Comparison of ENCODE assay signal across 12 cellular contexts in the genomic region with DNA sequence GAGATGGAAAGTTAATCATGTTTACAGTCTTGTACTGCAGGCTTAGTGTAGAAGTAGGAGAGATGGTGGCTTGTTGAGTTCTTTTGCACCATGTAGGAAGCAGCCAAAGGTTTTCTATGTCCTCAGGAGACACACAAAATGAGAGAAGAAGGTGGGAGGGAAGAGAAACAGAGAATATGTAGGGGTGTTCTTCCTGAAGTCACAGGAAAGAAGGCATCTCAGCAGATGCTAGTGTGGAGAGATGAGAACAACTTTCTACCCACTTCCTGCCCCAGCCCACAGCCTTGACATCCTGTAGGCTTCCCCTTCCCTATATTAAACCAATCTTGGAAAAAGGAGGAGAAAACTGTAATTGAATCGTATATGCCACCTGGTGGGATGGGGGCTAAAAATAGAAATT.
DNase-seq lines count a peak whose midpoint lies in the region; ATAC-seq and TF ChIP-seq lines count a peak whose summit lies in the region.
"Had no signal": no experiment of that assay in that cellular context is flagged by ENCODE, and none has a peak within 500 bp of the region (broad histone marks: within the 10 kb centered on the region; RNA-seq: fewer than 3 reads in every experiment).

No MANE protein-coding gene starts in this region.

- POLR2A ChIA-PET in activated CD8-positive, alpha-beta T cell treated with anti-CD3 and anti-CD28 coated beads for 36 hours (lab: Charles Lee) = no interaction called here

- no peaks in the 10 kb centered on the region for H3K27me3 ChIP-seq in psoas muscle (ENCODE audit: insufficient read depth in 3 of 3, low read length in 2 of 3)
- H3K27me3 ChIP-seq: Peyer's patch had no signal

- H3K27ac Mint-ChIP-seq in activated CD8-positive, alpha-beta T cell treated with anti-CD3 and anti-CD28 coated beads for 36 hours = peak overlapping the region; percentile 23

- H3K4me3 ChIP-seq in GM12865 (ENCODE audit: low read depth, low read length) = no peak overlapping the region
- H3K4me3 ChIP-seq in psoas muscle = no peak overlapping the region
- H3K4me3 ChIP-seq: Peyer's patch had no signal

- H3K4me3 Mint-ChIP-seq in activated CD8-positive, alpha-beta T cell treated with anti-CD3 and anti-CD28 coated beads for 36 hours = no peak overlapping the region

- intact Hi-C loops in activated CD8-positive, alpha-beta T cell treated with anti-CD3 and anti-CD28 coated beads for 36 hours (cut with micrococcal nuclease) = loop anchor here (5.0 kb wide), 1 partner anchor 147 kb away; no protein-coding TSS in a partner anchor
- intact Hi-C loops in psoas muscle (cut with DNase I) = no loop called here

- DNase-seq in GM12865 (ENCODE audit: low read depth) (peak; percentile 63), islet precursor cell (no peak), CD1c-positive myeloid dendritic cell (ENCODE audit: extremely low spot score) (no peak), ecto neural progenitor cell (ENCODE audit: low spot score) (no peak), psoas muscle (no peak)
- no peak for DNase-seq in activated CD8-positive, alpha-beta T cell treated with anti-CD3 and anti-CD28 coated beads for 36 hours
- DNase-seq: NCI-H2029, Peyer's patch, posterior cingulate gyrus, trophoblast cell had no signal

- no peaks in the 10 kb centered on the region for H3K36me3 ChIP-seq in psoas muscle (ENCODE audit: insufficient read depth in 1 of 2, low read depth in 1 of 2)
- H3K36me3 ChIP-seq: Peyer's patch had no signal

- peaks cover 35% of the 10 kb centered on the region for H3K4me1 Mint-ChIP-seq in activated CD8-positive, alpha-beta T cell treated with anti-CD3 and anti-CD28 coated beads for 36 hours (ENCODE audit: low read depth)

- H3K4me1 ChIP-seq in psoas muscle = no peaks in the 10 kb centered on the region

- peaks cover 8% of the 10 kb centered on the region for H3K9me3 Mint-ChIP-seq in activated CD8-positive, alpha-beta T cell treated with anti-CD3 and anti-CD28 coated beads for 36 hours

- WGBS in psoas muscle, 3 donors = 60 to 71% (median 70%) methylated on average over 1 of the region's 1 CpG

- ATAC-seq in GM19351 (IDR thresholded peaks at IDR 0.05; ENCODE audit: unreplicated experiment) = peak; percentile 43
- peak; percentile 54 for ATAC-seq in HG02973 (IDR thresholded peaks at IDR 0.05; ENCODE audit: unreplicated experiment)
- ATAC-seq in activated CD8-positive, alpha-beta T cell treated with anti-CD3 and anti-CD28 coated beads for 36 hours = no peak
- ATAC-seq in psoas muscle = no peak

- TF ChIP-seq CTCF in GM12865 (IDR thresholded peaks at IDR 0.05; ENCODE audit: insufficient read depth, low read depth, low read length, missing control alignments) (no peak), psoas muscle (IDR thresholded peaks at IDR 0.05) (no peak)
- TF ChIP-seq CTCF in activated CD8-positive, alpha-beta T cell treated with anti-CD3 and anti-CD28 coated beads for 36 hours (IDR thresholded peaks at IDR 0.05) = no peak

- CTCF ChIA-PET in activated CD8-positive, alpha-beta T cell treated with anti-CD3 and anti-CD28 coated beads for 36 hours (lab: Charles Lee) = interaction anchor here (0.7 to 4.9 kb wide), 7 partner anchors 12 to 144 kb away, joined by 3 to 32 read pairs (median 6); no protein-coding TSS in a partner anchor

- peaks cover 4% of the 10 kb centered on the region for H3K27me3 Mint-ChIP-seq in activated CD8-positive, alpha-beta T cell treated with anti-CD3 and anti-CD28 coated beads for 36 hours

- no peaks in the 10 kb centered on the region for H3K36me3 Mint-ChIP-seq in activated CD8-positive, alpha-beta T cell treated with anti-CD3 and anti-CD28 coated beads for 36 hours (ENCODE audit: low read depth)

- H3K9me3 ChIP-seq in psoas muscle = no peaks in the 10 kb centered on the region

- no peak overlapping the region for H3K27ac ChIP-seq in psoas muscle
- H3K27ac ChIP-seq: Peyer's patch had no signal

Comparison
In these comparisons a context has a peak if more than half of its experiments do, and no peak if none do; other contexts are left out.
1. ATAC-seq: peak in GM19351 (single experiment) and HG02973 (single experiment); none in activated CD8-positive, alpha-beta T cell treated with anti-CD3 and anti-CD28 coated beads for 36 hours (single experiment) and psoas muscle (0 of 4).